In genomic region chr10:50637003-50637579, GRCh38 we compare ENCODE assay signal across 12 cellular contexts. TPM values are rescaled to one million over a fixed set of nuclear protein-coding genes. Genes with fewer than 3 reads are reported as not detected.
DNase-seq lines count a peak whose midpoint lies in the region; ATAC-seq and TF ChIP-seq lines count a peak whose summit lies in the region.
"Had no signal": no experiment of that assay in that cellular context is flagged by ENCODE, and none has a peak within 500 bp of the region (broad histone marks: within the 10 kb centered on the region; RNA-seq: fewer than 3 reads in every experiment).

No MANE protein-coding gene starts in this region.

- no peaks in the 10 kb centered on the region for H3K36me3 Mint-ChIP-seq in activated T-cell treated with anti-CD3 and anti-CD28 coated beads, Interleukin-2, amount 50 U/mL, for 4 hours (ENCODE audit: insufficient read depth)
- H3K36me3 Mint-ChIP-seq in stimulated activated effector memory CD8-positive, alpha-beta T cell treated with anti-CD3 and anti-CD28 coated beads, Interleukin-12 subunit alpha, Interleukin-12 subunit beta, amount 100 ng/mL, for 72 hours, result no peaks in the 10 kb centered on the region
- no peaks in the 10 kb centered on the region for H3K36me3 Mint-ChIP-seq in nephron progenitor cell (ENCODE audit: low read depth)

- H3K4me3 Mint-ChIP-seq in activated T-cell treated with anti-CD3 and anti-CD28 coated beads, Interleukin-2, amount 50 U/mL, for 4 hours, result peak overlapping the region; percentile 43
- H3K4me3 Mint-ChIP-seq in stimulated activated effector memory CD8-positive, alpha-beta T cell treated with anti-CD3 and anti-CD28 coated beads, Interleukin-12 subunit alpha, Interleukin-12 subunit beta, amount 100 ng/mL, for 72 hours, result peak overlapping the region; percentile 44
- H3K4me3 Mint-ChIP-seq in nephron progenitor cell, result no peak overlapping the region

- H2AFZ ChIP-seq in neuronal stem cell (ENCODE audit: low read length), result no peak overlapping the region

- H3K4me3 ChIP-seq in neuronal stem cell (ENCODE audit: low read length in 2 of 2), result no peak overlapping the region
- H3K4me3 ChIP-seq: esophagus squamous epithelium, thoracic aorta had no signal

- H3K4ac ChIP-seq in neuronal stem cell (ENCODE audit: low read length), result no peak overlapping the region

- H2AK5ac ChIP-seq in neuronal stem cell (ENCODE audit: low read depth, low read length), result no peak overlapping the region

- H3K9me3 ChIP-seq in neuronal stem cell (replicated peaks in 1 of 2; ENCODE audit: control insufficient read depth in 2 of 2, insufficient read depth in 1 of 2, low read depth in 1 of 2, low read length in 2 of 2), result no peaks in the 10 kb centered on the region
- H3K9me3 ChIP-seq: esophagus squamous epithelium, thoracic aorta had no signal

- H2BK120ac ChIP-seq in neuronal stem cell (ENCODE audit: low read depth, low read length), result no peak overlapping the region

- no CpG with 5 or more reads among the region's 3 CpGs for WGBS in neuronal stem cell (ENCODE audit: extremely low coverage in 2 of 2, insufficient read length in 2 of 2, insufficient replicate concordance in 1 of 2), 2 donors

- no peak overlapping the region for H3K27ac ChIP-seq in neuronal stem cell (replicated peaks; ENCODE audit: low read length)
- H3K27ac ChIP-seq: esophagus squamous epithelium, thoracic aorta, WERI-Rb-1 had no signal

- no peak overlapping the region for H3K9ac ChIP-seq in neuronal stem cell (ENCODE audit: low read depth, low read length, poor library complexity)

- no peak overlapping the region for H3K4me2 ChIP-seq in neuronal stem cell (ENCODE audit: insufficient read depth, low read length, poor library complexity, severe bottlenecking)

- no peak overlapping the region for H3K23ac ChIP-seq in neuronal stem cell (ENCODE audit: low read depth, low read length, poor library complexity)

- H3K18ac ChIP-seq in neuronal stem cell (ENCODE audit: low read length), result no peak overlapping the region

- no peak overlapping the region for H4K91ac ChIP-seq in neuronal stem cell (ENCODE audit: low read depth, low read length, poor library complexity)

- no peaks in the 10 kb centered on the region for H3K27me3 ChIP-seq in neuronal stem cell (ENCODE audit: control insufficient read depth in 3 of 3, insufficient read depth in 3 of 3, low read depth in 1 of 3, low read length in 3 of 3)
- H3K27me3 ChIP-seq: esophagus squamous epithelium had no signal

- H3K27ac Mint-ChIP-seq in stimulated activated effector memory CD8-positive, alpha-beta T cell treated with anti-CD3 and anti-CD28 coated beads, Interleukin-12 subunit alpha, Interleukin-12 subunit beta, amount 100 ng/mL, for 72 hours, result peak overlapping the region; percentile 66
- H3K27ac Mint-ChIP-seq in nephron progenitor cell, result no peak overlapping the region
- H3K27ac Mint-ChIP-seq: progenitor cell of endocrine pancreas had no signal

- H3K9me3 Mint-ChIP-seq in activated T-cell treated with anti-CD3 and anti-CD28 coated beads, Interleukin-2, amount 50 U/mL, for 4 hours, result no peaks in the 10 kb centered on the region
- H3K9me3 Mint-ChIP-seq in stimulated activated effector memory CD8-positive, alpha-beta T cell treated with anti-CD3 and anti-CD28 coated beads, Interleukin-12 subunit alpha, Interleukin-12 subunit beta, amount 100 ng/mL, for 72 hours, result no peaks in the 10 kb centered on the region
- no peaks in the 10 kb centered on the region for H3K9me3 Mint-ChIP-seq in nephron progenitor cell

- H2BK12ac ChIP-seq in neuronal stem cell (ENCODE audit: low read length), result no peak overlapping the region

- H3K4me1 Mint-ChIP-seq in activated T-cell treated with anti-CD3 and anti-CD28 coated beads, Interleukin-2, amount 50 U/mL, for 4 hours (ENCODE audit: low read depth), result peaks cover 40% of the 10 kb centered on the region
- H3K4me1 Mint-ChIP-seq in stimulated activated effector memory CD8-positive, alpha-beta T cell treated with anti-CD3 and anti-CD28 coated beads, Interleukin-12 subunit alpha, Interleukin-12 subunit beta, amount 100 ng/mL, for 72 hours, result peaks cover 27% of the 10 kb centered on the region
- H3K4me1 Mint-ChIP-seq in nephron progenitor cell, result no peaks in the 10 kb centered on the region

- no peaks in the 10 kb centered on the region for H3K4me1 ChIP-seq in neuronal stem cell (ENCODE audit: control insufficient read depth in 2 of 2, insufficient read depth in 1 of 2, low read depth in 1 of 2, low read length in 2 of 2)
- H3K4me1 ChIP-seq: esophagus squamous epithelium had no signal

- no peak overlapping the region for H4K8ac ChIP-seq in neuronal stem cell (ENCODE audit: low read depth, low read length)

- H3K14ac ChIP-seq in neuronal stem cell (ENCODE audit: low read length), result no peak overlapping the region

- peak; percentile 90 to 92 for ATAC-seq in activated T-cell treated with anti-CD3 and anti-CD28 coated beads, Interleukin-2, amount 50 U/mL, for 4 hours
- peak; percentile 91 for ATAC-seq in HG02798 (IDR thresholded peaks at IDR 0.05; ENCODE audit: poor library complexity, unreplicated experiment)
- peak; percentile 93 for ATAC-seq in stimulated activated effector memory CD8-positive, alpha-beta T cell treated with anti-CD3 and anti-CD28 coated beads, Interleukin-12 subunit alpha, Interleukin-12 subunit beta, amount 100 ng/mL, for 72 hours

- H2BK15ac ChIP-seq in neuronal stem cell (ENCODE audit: low read length), result no peak overlapping the region

- H3K79me1 ChIP-seq in neuronal stem cell (ENCODE audit: low read depth, low read length), result no peaks in the 10 kb centered on the region

- H2BK5ac ChIP-seq in neuronal stem cell (ENCODE audit: low read length), result no peak overlapping the region

- no peaks in the 10 kb centered on the region for H3K27me3 Mint-ChIP-seq in activated T-cell treated with anti-CD3 and anti-CD28 coated beads, Interleukin-2, amount 50 U/mL, for 4 hours (ENCODE audit: low read depth)
- no peaks in the 10 kb centered on the region for H3K27me3 Mint-ChIP-seq in nephron progenitor cell (ENCODE audit: low read depth, poor library complexity)
- H3K27me3 Mint-ChIP-seq: progenitor cell of endocrine pancreas had no signal

- no peak for TF ChIP-seq CTCF in nephron progenitor cell (IDR thresholded peaks at IDR 0.05)

- no peak for DNase-seq in activated T-cell treated with anti-CD3 and anti-CD28 coated beads, Interleukin-2, amount 50 U/mL, for 4 hours
- DNase-seq in activated T-cell treated with anti-CD3 and anti-CD28 coated beads, Interleukin-2, amount 50 U/mL, for 1 hour, result no peak
- DNase-seq in RPMI7951 (ENCODE audit: low read depth) (peak; percentile 24), nephron progenitor cell (no peak), neuronal stem cell (ENCODE audit: low spot score) (no peak)
- DNase-seq in stimulated activated effector memory CD8-positive, alpha-beta T cell treated with anti-CD3 and anti-CD28 coated beads, Interleukin-12 subunit alpha, Interleukin-12 subunit beta, amount 100 ng/mL, for 72 hours (ENCODE audit: low spot score in 2 of 2), result no peak
- no peak for DNase-seq in NK-92 treated with Interleukin-12 subunit alpha and Interleukin-12 subunit beta, amount 100 ng/mL, for 24 hours (lab: John Stamatoyannopoulos, UW)
- DNase-seq: esophagus squamous epithelium, WERI-Rb-1 had no signal

- no peaks in the 10 kb centered on the region for H3K36me3 ChIP-seq in neuronal stem cell (replicated peaks in 1 of 2; ENCODE audit: control insufficient read depth in 2 of 2, insufficient read depth in 2 of 2, low read length in 2 of 2)
- H3K36me3 ChIP-seq: esophagus squamous epithelium, thoracic aorta, WERI-Rb-1 had no signal

RNA-seq across cellular contexts. Expression of gene SGMS1, which starts 13.3 kb away (rescaled TPM):
- total RNA-seq in activated T-cell treated with anti-CD3 and anti-CD28 coated beads, Interleukin-2, amount 50 U/mL, for 4 hours, result 10 to 100 TPM; 10.6 to 16.5 (median 14.1) TPM
- 25.9 and 31.8 TPM in 2 replicates for total RNA-seq in RPMI7951 (2014; rRNA removed; shearing (Covaris generic))
- 3.8 TPM for polyA plus RNA-seq in neuronal stem cell (2013, experiment 1 of 2)
- 3.9 TPM for polyA plus RNA-seq in neuronal stem cell (2013, experiment 2 of 2)
